ENCODE assay signal across 22 cellular contexts in the genomic region with DNA sequence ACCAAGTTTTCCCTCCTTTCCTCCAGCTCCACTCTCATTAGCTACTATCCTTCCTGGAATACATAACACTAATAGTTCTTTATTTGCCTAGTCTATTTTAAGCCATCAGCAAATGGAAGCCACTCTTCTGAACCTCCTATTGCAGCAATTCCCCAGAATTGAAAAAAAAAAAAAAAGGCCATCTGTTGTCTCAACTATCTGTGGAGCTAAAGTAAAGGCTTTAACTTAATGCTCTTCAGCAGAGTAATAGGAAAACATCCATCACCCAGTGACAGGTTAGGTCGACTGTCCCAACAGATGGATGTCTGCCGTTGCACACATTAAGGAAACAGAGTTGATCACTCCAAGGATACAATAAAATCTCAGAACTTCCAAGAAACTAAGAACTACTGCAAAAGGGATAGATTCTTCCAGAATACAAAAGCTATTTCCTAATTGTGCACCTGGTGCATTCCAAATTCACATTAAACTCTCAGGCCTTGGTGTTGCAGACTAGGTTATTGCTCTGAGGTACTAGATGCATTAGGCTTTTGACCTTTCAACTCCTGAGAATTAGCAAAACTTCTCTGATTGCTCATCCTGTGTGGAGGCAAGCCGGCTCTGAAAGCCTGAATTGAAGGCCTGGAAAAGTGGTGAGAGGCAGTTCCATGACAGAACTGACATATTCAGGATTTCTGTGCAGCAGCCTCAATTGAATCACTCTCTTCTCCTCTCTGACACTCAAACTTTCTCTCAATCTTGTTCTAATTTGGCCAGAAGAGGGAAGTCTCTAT.
A peak's percentile ranks its signal among the peaks of the same experiment; 100 is the strongest.
DNase-seq lines count a peak whose midpoint lies in the region; ATAC-seq and TF ChIP-seq lines count a peak whose summit lies in the region.
"Had no signal": no experiment of that assay in that cellular context is flagged by ENCODE, and none has a peak within 500 bp of the region (broad histone marks: within the 10 kb centered on the region; RNA-seq: fewer than 3 reads in every experiment).

No MANE protein-coding gene starts in this region.

- no peaks in the 10 kb centered on the region for H3F3A ChIP-seq in PC-3 (ENCODE audit: low read length, unreplicated experiment)
- peaks cover 24% of the 10 kb centered on the region for H3F3A ChIP-seq in smooth muscle cell (ENCODE audit: low read depth)

- intact Hi-C loops in PC-3 (cut with micrococcal nuclease) (no loop called here), natural killer cell (cut with micrococcal nuclease) (no loop called here), lower leg skin (cut with DNase I; ENCODE audit: low total_unique reads) (no loop called here), right cardiac atrium (cut with DNase I) (no loop called here)

- CTCF ChIA-PET in HEK293 (lab: Yijun Ruan, JAX) (no interaction called here), PC-3 (lab: Charles Lee) (interaction anchor here (0.7 kb wide), 1 partner anchor 80 kb away, joined by 4 read pairs; no protein-coding TSS in a partner anchor)

- H3K4me3 Mint-ChIP-seq in natural killer cell = no peak overlapping the region
- H3K4me3 Mint-ChIP-seq: activated CD4-positive, alpha-beta T cell treated with anti-CD3 and anti-CD28 coated beads for 36 hours; CD4-positive, alpha-beta memory T cell; T-cell had no signal

- DNase-seq in PC-3 (no peak), foreskin keratinocyte (no peak), smooth muscle cell (lab: John Stamatoyannopoulos, UW; ENCODE audit: unreplicated experiment) (no peak), natural killer cell (no peak), lower leg skin (ENCODE audit: low spot score in 2 of 2) (no peak), right cardiac atrium (no peak)
- DNase-seq: activated CD4-positive, alpha-beta T cell treated with anti-CD3 and anti-CD28 coated beads for 36 hours; activated naive CD4-positive, alpha-beta T cell treated with anti-CD3 and anti-CD28 coated beads, Interleukin-2, amount 50 U/mL, for 16 hours; anterior cingulate cortex; CD4-positive, alpha-beta memory T cell; dermis blood vessel endothelial cell; DND-41; heart left ventricle; left ventricle myocardium superior; nucleus accumbens; retina; SHP77 treated with DMSO at 0.1 percent for 48 hours; stimulated activated CD4-positive, alpha-beta T cell treated with anti-CD3 and anti-CD28 coated beads, Interleukin-4, amount 100 ng/mL, for 24 hours; stimulated activated naive CD4-positive, alpha-beta T cell treated with Interleukin-2 at 50 U/mL for 16 hours; T-cell had no signal

- H3K9me3 Mint-ChIP-seq in natural killer cell = no peaks in the 10 kb centered on the region
- H3K9me3 Mint-ChIP-seq: T-cell had no signal

- no peaks in the 10 kb centered on the region for H3K27me3 ChIP-seq in PC-3 (ENCODE audit: low read length)
- H3K27me3 ChIP-seq in foreskin keratinocyte = no peaks in the 10 kb centered on the region
- H3K27me3 ChIP-seq in smooth muscle cell (ENCODE audit: low read depth) = no peaks in the 10 kb centered on the region
- no peaks in the 10 kb centered on the region for H3K27me3 ChIP-seq in right cardiac atrium (ENCODE audit: control insufficient read depth, insufficient read depth)
- H3K27me3 ChIP-seq: heart left ventricle had no signal

- H3K36me3 Mint-ChIP-seq in natural killer cell = no peaks in the 10 kb centered on the region
- H3K36me3 Mint-ChIP-seq: CD4-positive, alpha-beta memory T cell; T-cell had no signal

- no peaks in the 10 kb centered on the region for H3K9me2 ChIP-seq in PC-3 (replicated peaks; ENCODE audit: low read length)

- no peaks in the 10 kb centered on the region for H3K79me2 ChIP-seq in PC-3 (ENCODE audit: low read length)
- no peaks in the 10 kb centered on the region for H3K79me2 ChIP-seq in smooth muscle cell (ENCODE audit: low read depth)

- peaks cover 0 to 6% of the 10 kb centered on the region in 2 donors for H3K27me3 Mint-ChIP-seq in natural killer cell (ENCODE audit: low read depth in 2 of 2)
- H3K27me3 Mint-ChIP-seq: activated CD4-positive, alpha-beta T cell treated with anti-CD3 and anti-CD28 coated beads for 36 hours; CD4-positive, alpha-beta memory T cell; T-cell had no signal

- H3K9ac ChIP-seq in PC-3 (ENCODE audit: low read length) (no peak overlapping the region), smooth muscle cell (ENCODE audit: low read depth) (no peak overlapping the region)

- H3K4me1 ChIP-seq in HEK293 (ENCODE audit: control insufficient read depth, insufficient read depth, low read length) (peaks cover 3% of the 10 kb centered on the region), PC-3 (ENCODE audit: insufficient read depth, low read length) (0 out of 2 replicates have a peak, but pooled peaks cover 5% of the 10 kb centered on the region), foreskin keratinocyte (peaks cover 12% of the 10 kb centered on the region), smooth muscle cell (ENCODE audit: low read depth) (peaks cover 5% of the 10 kb centered on the region), right cardiac atrium (ENCODE audit: control insufficient read depth, insufficient read depth, low read length) (no peaks in the 10 kb centered on the region)
- H3K4me1 ChIP-seq: heart left ventricle had no signal

- no peak; the same call in 1 of the 2 replicates for ATAC-seq in PC-3
- ATAC-seq in foreskin keratinocyte = no peak
- ATAC-seq in natural killer cell = no peak
- ATAC-seq in right cardiac atrium = no peak
- ATAC-seq: activated CD4-positive, alpha-beta T cell treated with anti-CD3 and anti-CD28 coated beads for 36 hours; heart left ventricle; left ventricle myocardium superior; T-cell had no signal

- H3K9me3 ChIP-seq in HEK293 (ENCODE audit: control insufficient read depth, insufficient read depth, low read depth, low read length) (no peaks in the 10 kb centered on the region), PC-3 (ENCODE audit: low read length) (no peaks in the 10 kb centered on the region), smooth muscle cell (replicated peaks; ENCODE audit: low read depth) (no peaks in the 10 kb centered on the region), right cardiac atrium (ENCODE audit: control insufficient read depth, low read length) (no peaks in the 10 kb centered on the region)
- H3K9me3 ChIP-seq: heart left ventricle, thoracic aorta had no signal

- TF ChIP-seq CTCF in HEK293 (tag by site-specific recombination; IDR thresholded peaks at IDR 0.05) (peak; percentile 57; the same call in 1 of the 2 replicates), PC-3 (conservative IDR thresholded peaks at IDR 0.05; ENCODE audit: low read depth, low read length) (0 out of 2 replicates have a peak, but pooled peaks have one; percentile 20), foreskin keratinocyte (conservative IDR thresholded peaks at IDR 0.05) (peak; percentile 36), smooth muscle cell (IDR thresholded peaks at IDR 0.05; ENCODE audit: borderline replicate concordance, insufficient read depth, poor library complexity, severe bottlenecking) (no peak), natural killer cell (IDR thresholded peaks at IDR 0.05) (no peak), lower leg skin (IDR thresholded peaks at IDR 0.05) (no peak)

- no peak overlapping the region for H2AFZ ChIP-seq in PC-3 (ENCODE audit: low read length)
- H2AFZ ChIP-seq in smooth muscle cell (ENCODE audit: low read depth) = no peak overlapping the region

- H3K4me3 ChIP-seq in HEK293 (ENCODE audit: low read depth, low read length) (no peak overlapping the region), PC-3 (ENCODE audit: low read length) (no peak overlapping the region), smooth muscle cell (no peak overlapping the region), lower leg skin (ENCODE audit: low read depth, poor library complexity, severe bottlenecking) (no peak overlapping the region), right cardiac atrium (ENCODE audit: low read length) (no peak overlapping the region)
- H3K4me3 ChIP-seq: heart left ventricle, thoracic aorta had no signal

- BruUV-seq in PC-3 (replicated peaks; lab: Mats Ljungman, UMichigan) = no TSS peak

- no peak for TF ChIP-seq POLR2A in lower leg skin (IDR thresholded peaks at IDR 0.05)

- H3K4me1 Mint-ChIP-seq in natural killer cell = no peaks in the 10 kb centered on the region
- H3K4me1 Mint-ChIP-seq: activated CD4-positive, alpha-beta T cell treated with anti-CD3 and anti-CD28 coated beads for 36 hours; CD4-positive, alpha-beta memory T cell; T-cell had no signal

- no peak overlapping the region for H3K27ac Mint-ChIP-seq in natural killer cell
- H3K27ac Mint-ChIP-seq: activated CD4-positive, alpha-beta T cell treated with anti-CD3 and anti-CD28 coated beads for 36 hours; CD4-positive, alpha-beta memory T cell; T-cell had no signal

- POLR2A ChIA-PET in HEK293 (lab: Yijun Ruan, JAX) (no interaction called here), PC-3 (lab: Charles Lee; ENCODE audit: unreplicated experiment) (no interaction called here)

- WGBS in smooth muscle cell (ENCODE audit: low lambda C conversion rate) = 2% methylated on average over 3 of the region's 3 CpGs
- 59 to 70% methylated on average over 3 of the region's 3 CpGs for WGBS in lower leg skin, 2 donors
- 57% methylated on average over 3 of the region's 3 CpGs for WGBS in right cardiac atrium

- H3K27ac ChIP-seq in HEK293 (ENCODE audit: extremely low read depth, low read depth, low read length) = no peak overlapping the region
- no peak overlapping the region for H3K27ac ChIP-seq in PC-3 (ENCODE audit: low read length)
- no peak overlapping the region for H3K27ac ChIP-seq in foreskin keratinocyte
- H3K27ac ChIP-seq in smooth muscle cell (ENCODE audit: low read depth) = peak overlapping the region; percentile 68
- H3K27ac ChIP-seq in right cardiac atrium (ENCODE audit: low read length) = no peak overlapping the region
- H3K27ac ChIP-seq: heart left ventricle, thoracic aorta had no signal

- H4K20me1 ChIP-seq in PC-3 (ENCODE audit: low read length) (no peaks in the 10 kb centered on the region), smooth muscle cell (ENCODE audit: low read depth) (no peaks in the 10 kb centered on the region)

- H3K4me2 ChIP-seq in PC-3 (ENCODE audit: low read length) = no peak overlapping the region
- H3K4me2 ChIP-seq in smooth muscle cell = peak overlapping the region; percentile 35

- H3K36me3 ChIP-seq in HEK293 (ENCODE audit: control insufficient read depth in 2 of 2, insufficient read depth in 1 of 2, low read length in 2 of 2) (no peaks in the 10 kb centered on the region), PC-3 (ENCODE audit: low read depth, low read length) (no peaks in the 10 kb centered on the region), smooth muscle cell (ENCODE audit: low read depth) (no peaks in the 10 kb centered on the region)
- H3K36me3 ChIP-seq: heart left ventricle, thoracic aorta had no signal

TF ChIP-seq in HEK293, 187 proteins besides CTCF, POLR2A, EP300 and RAD21 (continues in another document):
- 0 out of 2 replicates have a peak, but pooled peaks have one; percentile 25 for TF ChIP-seq ZNF654 (tag by site-specific recombination; IDR thresholded peaks at IDR 0.05; ENCODE audit: low read depth)

Comparison
In these comparisons a context has a peak if more than half of its experiments do, and no peak if none do; other contexts are left out.
1. CTCF ChIP-seq: peak in HEK293 (single experiment), PC-3 (single experiment) and foreskin keratinocyte (single experiment); none in smooth muscle cell (single experiment), natural killer cell (single experiment) and lower leg skin (0 of 3).